In the genomic region with DNA sequence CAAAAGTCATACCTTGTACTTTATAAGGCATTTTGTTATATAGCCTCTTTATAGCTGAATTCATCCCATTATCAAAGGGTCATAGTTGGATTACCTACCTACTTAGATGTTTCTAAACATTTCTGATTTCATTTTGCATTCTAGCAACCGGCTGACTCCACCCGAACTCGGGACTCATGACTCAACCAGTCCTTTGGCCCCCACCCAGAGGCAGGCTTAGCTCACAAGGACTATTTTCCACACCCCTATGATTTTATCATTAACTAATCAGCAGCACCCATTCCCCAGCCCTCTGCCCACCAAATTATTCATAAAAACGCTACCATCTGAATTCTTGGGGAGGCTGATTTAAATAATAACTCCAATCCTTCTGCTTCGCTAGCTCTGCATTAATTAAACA, we compare ENCODE assay signal across 13 cellular contexts.
A peak's percentile ranks its signal among the peaks of the same experiment; 100 is the strongest.
DNase-seq lines count a peak whose midpoint lies in the region; ATAC-seq, FAIRE-seq and TF ChIP-seq lines count a peak whose summit lies in the region.
"Had no signal": no experiment of that assay in that cellular context is flagged by ENCODE, and none has a peak within 500 bp of the region (broad histone marks: within the 10 kb centered on the region; RNA-seq: fewer than 3 reads in every experiment).

No MANE protein-coding gene starts in this region.

- H3K27ac ChIP-seq in keratinocyte (ENCODE audit: control insufficient read depth, insufficient read depth, low read length) (peak overlapping the region; percentile 51), thoracic aorta (peak overlapping the region in 1 of 2 donors; percentile 92), WERI-Rb-1 (no peak overlapping the region)

- H3K36me3 ChIP-seq in keratinocyte (ENCODE audit: control insufficient read depth in 2 of 2, extremely low read depth in 1 of 2, insufficient read depth in 2 of 2, low read length in 2 of 2) (no peaks in the 10 kb centered on the region), thoracic aorta (no peaks in the 10 kb centered on the region), WERI-Rb-1 (no peaks in the 10 kb centered on the region)

- no peaks in the 10 kb centered on the region for H3K79me2 ChIP-seq in keratinocyte (ENCODE audit: control insufficient read depth, insufficient read depth, low read length)

- H2AFZ ChIP-seq in keratinocyte (ENCODE audit: control insufficient read depth, low read length): no peak overlapping the region

- no peak for ATAC-seq in thoracic aorta (ENCODE audit: insufficient number of reproducible peaks, low FRiP score, low read depth)
- no peak for ATAC-seq in HG03139 (IDR thresholded peaks at IDR 0.05; ENCODE audit: unreplicated experiment)
- ATAC-seq in GM21390 (IDR thresholded peaks at IDR 0.05; ENCODE audit: unreplicated experiment): no peak

- H3K4me1 ChIP-seq in keratinocyte (ENCODE audit: control insufficient read depth, extremely low read depth, insufficient read depth, low read length) (peaks cover 29% of the 10 kb centered on the region), thoracic aorta (ENCODE audit: control insufficient read depth in 1 of 2, low read depth in 2 of 2) (peaks cover 4 to 28% of the 10 kb centered on the region in 2 donors)

- DNase-seq in HUDEP-2 (lab: John Stamatoyannopoulos, UW; ENCODE audit: unreplicated experiment in 76 of 76) (peak in 54 of 76 experiments; percentile 0 to 62 (median 16)), cardiac fibroblast (ENCODE audit: low read depth in 2 of 2) (peak; percentile 72 to 81), keratinocyte (ENCODE audit: low read depth, low spot score) (peak; percentile 19), thoracic aorta (ENCODE audit: low spot score) (peak; percentile 11), WERI-Rb-1 (no peak), NCI-H1694 treated with DMSO at 0.1 percent for 48 hours (lab: John Stamatoyannopoulos, UW) (no peak)
- DNase-seq: activated CD4-positive, CD25-positive, alpha-beta regulatory T cell treated with anti-CD3 and anti-CD28 coated beads, Interleukin-2, amount 50 U/mL, for 72 hours; DMS53; mesendoderm; NCI-H2107; stimulated activated naive CD4-positive, alpha-beta T cell treated with Interleukin-2 at 50 U/mL for 16 hours had no signal

- H4K20me1 ChIP-seq in keratinocyte (ENCODE audit: control insufficient read depth, extremely low read depth, insufficient read depth, low read length): no peaks in the 10 kb centered on the region

- H3K4me2 ChIP-seq in keratinocyte (ENCODE audit: control insufficient read depth, extremely low read depth, insufficient read depth, low read depth, low read length): peak overlapping the region; percentile 25

- dilution Hi-C loops in keratinocyte (cut with MboI; ENCODE audit: extremely low pct_ligation_motif_present, low sequenced_read_pairs): no loop called here

- H3K27me3 ChIP-seq in keratinocyte (ENCODE audit: control insufficient read depth, extremely low read depth, insufficient read depth, low read length): no peaks in the 10 kb centered on the region
- H3K27me3 ChIP-seq in thoracic aorta (replicated peaks; ENCODE audit: insufficient read depth): no peaks in the 10 kb centered on the region
- H3K27me3 ChIP-seq in WERI-Rb-1 (ENCODE audit: insufficient read depth, low read depth, severe bottlenecking): no peaks in the 10 kb centered on the region

- no peaks in the 10 kb centered on the region for H3K9me1 ChIP-seq in keratinocyte (ENCODE audit: control insufficient read depth, extremely low read depth, insufficient read depth, low read length)

- no peak overlapping the region for H3K9ac ChIP-seq in keratinocyte (ENCODE audit: control insufficient read depth, extremely low read depth, insufficient read depth, low read length)

- H3K9me3 ChIP-seq in keratinocyte (ENCODE audit: control insufficient read depth, low read depth, low read length) (no peaks in the 10 kb centered on the region), thoracic aorta (no peaks in the 10 kb centered on the region), WERI-Rb-1 (ENCODE audit: severe bottlenecking) (no peaks in the 10 kb centered on the region)

- H3K4me3 ChIP-seq in cardiac fibroblast (replicated peaks in 1 of 2; ENCODE audit: low read depth in 2 of 2, low read length in 2 of 2) (no peak overlapping the region), keratinocyte (ENCODE audit: control insufficient read depth in 2 of 3, extremely low read depth in 1 of 3, insufficient read depth in 2 of 3, low read depth in 1 of 3, low read length in 3 of 3) (no peak overlapping the region), thoracic aorta (no peak overlapping the region), WERI-Rb-1 (ENCODE audit: low read depth, low read length) (no peak overlapping the region)

- TF ChIP-seq CTCF in cardiac fibroblast (IDR thresholded peaks at IDR 0.05; ENCODE audit: low read depth, low read length) (no peak), keratinocyte (optimal IDR thresholded peaks at IDR 0.05 in 1 of 3, IDR thresholded peaks at IDR 0.05 in 1 of 3, conservative IDR thresholded peaks at IDR 0.05 in 1 of 3; ENCODE audit: extremely low read depth in 1 of 3, insufficient read depth in 2 of 3, low read length in 3 of 3) (no peak), thoracic aorta (IDR thresholded peaks at IDR 0.05) (no peak), WERI-Rb-1 (IDR thresholded peaks at IDR 0.05; ENCODE audit: low read depth, low read length) (no peak)

- no peak for FAIRE-seq in keratinocyte (lab: Jason Lieb, UNC)

Comparison
In these comparisons a context has a peak if more than half of its experiments do, and no peak if none do; other contexts are left out.
1. DNase-seq: peak in HUDEP-2 (54 of 76), cardiac fibroblast (2 of 2), keratinocyte (single experiment) and thoracic aorta (single experiment); none in WERI-Rb-1 (single experiment) and NCI-H1694 treated with DMSO at 0.1 percent for 48 hours (single experiment).